Comparison of ENCODE assay signal across 35 cellular contexts in the genomic region with DNA sequence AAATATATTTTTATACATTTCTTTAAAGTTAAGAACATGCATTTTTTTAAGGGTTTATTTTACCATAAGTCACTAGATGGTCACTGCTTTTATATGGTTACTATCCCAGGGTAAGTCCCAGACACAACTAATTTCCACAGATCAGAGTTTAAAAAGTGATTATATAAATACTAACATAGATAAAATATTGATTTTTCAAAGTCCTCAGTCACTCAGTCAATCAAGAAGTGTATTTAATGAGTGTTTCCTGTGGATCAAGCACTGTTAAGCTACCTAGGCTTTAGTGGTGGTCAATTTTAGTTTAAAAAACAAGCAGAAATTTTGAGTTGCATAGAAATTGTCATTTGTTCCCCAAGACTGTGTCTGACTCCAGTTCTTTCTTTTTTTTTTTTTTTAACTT.
"Had no signal": no experiment of that assay in that cellular context is flagged by ENCODE, and none has a peak within 500 bp of the region (broad histone marks: within the 10 kb centered on the region; RNA-seq: fewer than 3 reads in every experiment).

No MANE protein-coding gene starts in this region.

- H3K9me3 ChIP-seq: MG63 had no signal

- H3K9ac ChIP-seq: KMS-11 had no signal

- H3K4me3 ChIP-seq: MG63 had no signal

- H3K4me2 ChIP-seq: KMS-11 had no signal

- H3K36me3 ChIP-seq: MG63 had no signal

- DNase-seq: Karpas-422, Kasumi-1, KG1, MG63, MM.1S, MV-4-11, NCI-H1048, NCI-H1092, NCI-H1092 treated with DMSO at 0.1 percent for 48 hours, NCI-H1105, NCI-H1105 treated with DMSO at 0.1 percent for 48 hours, NCI-H1417, NCI-H1417 treated with DMSO at 0.1 percent for 48 hours, NCI-H1436, NCI-H1436 treated with DMSO at 0.1 percent for 48 hours, NCI-H146, NCI-H1694, NCI-H1694 treated with DMSO at 0.1 percent for 48 hours, NCI-H187, NCI-H187 treated with DMSO at 0.1 percent for 48 hours, NCI-H1930, NCI-H2029, NCI-H2029 treated with DMSO at 0.1 percent for 48 hours, NCI-H2081, NCI-H2081 treated with DMSO at 0.1 percent for 48 hours, NCI-H2107, NCI-H2171, NCI-H2171 treated with DMSO at 0.1 percent for 48 hours, NCI-H2227 treated with DMSO at 0.1 percent for 48 hours, NCI-H226, NCI-H345, NCI-H446, NCI-H446 treated with DMSO at 0.1 percent for 48 hours, NCI-H510A had no signal

- H3K27ac ChIP-seq: KMS-11 had no signal
